Comparison of ENCODE assay signal across 19 cellular contexts in genomic region chr4:149203256-149204001, GRCh38.
A peak's percentile ranks its signal among the peaks of the same experiment; 100 is the strongest.
DNase-seq lines count a peak whose midpoint lies in the region; ATAC-seq, FAIRE-seq and TF ChIP-seq lines count a peak whose summit lies in the region.
"Had no signal": no experiment of that assay in that cellular context is flagged by ENCODE, and none has a peak within 500 bp of the region (broad histone marks: within the 10 kb centered on the region; RNA-seq: fewer than 3 reads in every experiment).

No MANE protein-coding gene starts in this region.

- no peak overlapping the region for H3K4me3 ChIP-seq in cardiac fibroblast (replicated peaks in 1 of 2; ENCODE audit: low read depth in 2 of 2, low read length in 2 of 2)
- H3K4me3 ChIP-seq: colonic mucosa had no signal

- FAIRE-seq in HTR-8/SVneo (lab: Jason Lieb, UNC), result no peak

- TF ChIP-seq CTCF in cardiac fibroblast (IDR thresholded peaks at IDR 0.05; ENCODE audit: low read depth, low read length), result no peak

- DNase-seq in A172 (ENCODE audit: low spot score), result peak; percentile 35
- DNase-seq in HTR-8/SVneo (ENCODE audit: insufficient read length, low spot score), result peak; percentile 3
- peak; percentile 10 to 54 for DNase-seq in cardiac fibroblast (ENCODE audit: low read depth in 2 of 2)
- DNase-seq in iris pigment epithelial cell (ENCODE audit: low read depth), result peak; percentile 31
- DNase-seq in SIG-M5 (lab: John Stamatoyannopoulos, UW), result no peak
- no peak for DNase-seq in activated CD4-positive, alpha-beta T cell treated with anti-CD3 and anti-CD28 coated beads for 1 hour
- no peak for DNase-seq in central memory CD4-positive, alpha-beta T cell
- DNase-seq: activated CD8-positive, alpha-beta T cell treated with anti-CD3 and anti-CD28 coated beads, Interleukin-2, amount 10 ng/mL, durations not matched to agents 7 days and 5 days; CD8-positive, alpha-beta memory T cell; colonic mucosa; DMS79; H9; Kasumi-1; natural killer cell; NCI-H1694 treated with DMSO at 0.1 percent for 48 hours; NCI-H446 treated with DMSO at 0.1 percent for 48 hours; stimulated activated naive CD8-positive, alpha-beta T cell treated with anti-CD3 and anti-CD28 coated beads, Interleukin-15, Interleukin-2, amounts not matched to agents 100 U/mL and 50 U/mL, for 24 hours; T-helper 17 cell had no signal

- no peak for ATAC-seq in HG02852 (IDR thresholded peaks at IDR 0.05; ENCODE audit: unreplicated experiment)
- ATAC-seq: activated CD8-positive, alpha-beta T cell treated with anti-CD3 and anti-CD28 coated beads, Interleukin-2, amount 10 ng/mL, durations not matched to agents 7 days and 5 days; natural killer cell; stimulated activated naive CD8-positive, alpha-beta T cell treated with anti-CD3 and anti-CD28 coated beads, Interleukin-15, Interleukin-2, amounts not matched to agents 100 U/mL and 50 U/mL, for 24 hours; T-helper 17 cell had no signal

Comparison
In these comparisons a context has a peak if more than half of its experiments do, and no peak if none do; other contexts are left out.
1. DNase-seq: peak in A172 (single experiment), HTR-8/SVneo (single experiment), cardiac fibroblast (2 of 2) and iris pigment epithelial cell (single experiment); none in SIG-M5 (single experiment), activated CD4-positive, alpha-beta T cell treated with anti-CD3 and anti-CD28 coated beads for 1 hour (single experiment) and central memory CD4-positive, alpha-beta T cell (single experiment).